ENCODE assay signal across 31 cellular contexts in the genomic region with DNA sequence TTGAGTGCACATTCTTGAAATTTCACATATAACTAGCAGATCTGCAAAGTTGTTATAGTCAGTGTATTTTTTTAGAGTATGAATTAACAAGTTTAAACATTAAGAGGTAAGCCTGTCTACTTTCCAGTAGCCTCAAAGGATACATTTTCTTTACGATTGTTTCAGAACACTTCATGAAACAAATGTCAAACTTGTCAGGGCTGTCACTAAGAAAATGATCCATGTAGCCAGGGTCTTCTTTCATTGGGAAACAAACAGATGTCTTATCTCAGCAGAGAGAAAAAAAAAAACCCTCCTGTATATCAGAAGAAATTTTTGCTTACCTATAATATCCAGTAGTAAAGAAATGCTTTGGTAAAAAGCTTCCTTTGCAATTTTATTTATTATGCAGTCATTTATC.
"Had no signal": no experiment of that assay in that cellular context is flagged by ENCODE, and none has a peak within 500 bp of the region (broad histone marks: within the 10 kb centered on the region; RNA-seq: fewer than 3 reads in every experiment).

No MANE protein-coding gene starts in this region.

- H3K27ac ChIP-seq: adrenal gland, body of pancreas, brain microvascular endothelial cell, breast epithelium, VCaP had no signal

- ATAC-seq: activated CD8-positive, alpha-beta T cell treated with anti-CD3 and anti-CD28 coated beads for 36 hours; activated naive CD4-positive, alpha-beta T cell treated with anti-CD3 and anti-CD28 coated beads, Interleukin-2, amount 50 U/mL, for 72 hours; activated T-cell treated with anti-CD3 and anti-CD28 coated beads, Interleukin-2, amount 50 U/mL, for 4 hours; activated T-cell treated with anti-CD3 and anti-CD28 coated beads, Interleukin-2, amount 50 U/mL, for 72 hours; activated T-helper 17 cell treated with anti-CD3 and anti-CD28 coated beads, Interleukin-2, amount 50 U/mL, for 72 hours; body of pancreas had no signal

- H3K4me3 ChIP-seq: adrenal gland, body of pancreas, breast epithelium had no signal

- H3K27me3 ChIP-seq: adrenal gland, body of pancreas, brain microvascular endothelial cell, breast epithelium had no signal

- H3K36me3 ChIP-seq: adrenal gland, brain microvascular endothelial cell, breast epithelium had no signal

- DNase-seq: activated B cell treated with CpG ODN at 0.5 μM for 24 hours; activated CD4-positive, alpha-beta memory T cell treated with anti-CD3 and anti-CD28 coated beads for 36 hours; activated CD4-positive, alpha-beta T cell treated with anti-CD3 and anti-CD28 coated beads for 4 hours; activated CD4-positive, alpha-beta T cell treated with anti-CD3 and anti-CD28 coated beads, Interleukin-2, amount 10 ng/mL, durations not matched to agents 24 days and 14 days; activated CD4-positive, alpha-beta T cell treated with anti-CD3 and anti-CD28 coated beads, Interleukin-2, amount 50 U/mL, for 1 hour; activated CD4-positive, alpha-beta T cell treated with anti-CD3 and anti-CD28 coated beads, Interleukin-2, amount 50 U/mL, for 4 hours; activated CD4-positive, CD25-positive, alpha-beta regulatory T cell treated with anti-CD3 and anti-CD28 coated beads, Interleukin-2, amount 50 U/mL, for 72 hours; activated CD8-positive, alpha-beta memory T cell treated with anti-CD3 and anti-CD28 coated beads, Interleukin-2, amount 50 U/mL, for 4 hours; activated CD8-positive, alpha-beta T cell treated with anti-CD3 and anti-CD28 coated beads for 36 hours; activated effector memory CD4-positive, alpha-beta T cell treated with anti-CD3 and anti-CD28 coated beads, Interleukin-2, amount 50 U/mL, for 16 hours; activated gamma-delta T cell treated with Interleukin-2 at 50 U/mL for 16 hours; activated naive CD4-positive, alpha-beta T cell; activated naive CD4-positive, alpha-beta T cell treated with anti-CD3 and anti-CD28 coated beads for 36 hours; activated naive CD4-positive, alpha-beta T cell treated with anti-CD3 and anti-CD28 coated beads, Interleukin-2, amount 50 U/mL, for 16 hours; activated naive CD8-positive, alpha-beta T cell treated with anti-CD3 and anti-CD28 coated beads for 36 hours; activated T-cell treated with anti-CD3 and anti-CD28 coated beads for 4 hours; activated T-cell treated with anti-CD3 and anti-CD28 coated beads, Interleukin-2, amount 50 U/mL, for 1 hour; activated T-cell treated with anti-CD3 and anti-CD28 coated beads, Interleukin-2, amount 50 U/mL, for 4 hours; activated T-cell treated with anti-CD3 and anti-CD28 coated beads, Interleukin-2, amount 50 U/mL, for 72 hours; adrenal gland; amniotic stem cell; aorta; body of pancreas; brain microvascular endothelial cell; central memory CD4-positive, alpha-beta T cell; T-helper 2 cell; T-helper 9 cell had no signal

- H3K9me3 ChIP-seq: adrenal gland, body of pancreas, breast epithelium had no signal
